19 cellular contexts compared by ENCODE assay signal in genomic region chr1:95006681-95007080, GRCh38.
DNase-seq lines count a peak whose midpoint lies in the region; TF ChIP-seq lines count a peak whose summit lies in the region.
"Had no signal": no experiment of that assay in that cellular context is flagged by ENCODE, and none has a peak within 500 bp of the region (broad histone marks: within the 10 kb centered on the region; RNA-seq: fewer than 3 reads in every experiment).

No MANE protein-coding gene starts in this region.

- H3F3A ChIP-seq in smooth muscle cell (ENCODE audit: low read depth), result peaks cover 35% of the 10 kb centered on the region

- no peak overlapping the region for H3K27ac Mint-ChIP-seq in activated naive CD8-positive, alpha-beta T cell treated with anti-CD3 and anti-CD28 coated beads for 36 hours
- H3K27ac Mint-ChIP-seq: activated CD8-positive, alpha-beta T cell treated with anti-CD3 and anti-CD28 coated beads for 36 hours; activated naive CD4-positive, alpha-beta T cell treated with anti-CD3 and anti-CD28 coated beads, Interleukin-2, amount 50 U/mL, for 72 hours; B cell; naive thymus-derived CD4-positive, alpha-beta T cell; T-cell had no signal

- no peaks in the 10 kb centered on the region for H3K4me1 Mint-ChIP-seq in activated naive CD8-positive, alpha-beta T cell treated with anti-CD3 and anti-CD28 coated beads for 36 hours
- H3K4me1 Mint-ChIP-seq: naive thymus-derived CD4-positive, alpha-beta T cell; T-cell had no signal

- no peak for TF ChIP-seq CTCF in smooth muscle cell (IDR thresholded peaks at IDR 0.05; ENCODE audit: borderline replicate concordance, insufficient read depth, poor library complexity, severe bottlenecking)
- no peak for TF ChIP-seq CTCF in GM20000 (IDR thresholded peaks at IDR 0.05; ENCODE audit: extremely low read depth, missing control alignments)

- no peaks in the 10 kb centered on the region for H3K79me2 ChIP-seq in smooth muscle cell (ENCODE audit: low read depth)

- H3K4me2 ChIP-seq in smooth muscle cell, result peak overlapping the region; percentile 50

- H3K27me3 Mint-ChIP-seq in activated naive CD8-positive, alpha-beta T cell treated with anti-CD3 and anti-CD28 coated beads for 36 hours, result no peaks in the 10 kb centered on the region
- H3K27me3 Mint-ChIP-seq: activated CD8-positive, alpha-beta T cell treated with anti-CD3 and anti-CD28 coated beads for 36 hours; B cell; T-cell had no signal

- no peaks in the 10 kb centered on the region for H4K20me1 ChIP-seq in smooth muscle cell (ENCODE audit: low read depth)

- H3K9ac ChIP-seq in smooth muscle cell (ENCODE audit: low read depth), result no peak overlapping the region

- no peaks in the 10 kb centered on the region for H3K36me3 ChIP-seq in smooth muscle cell (ENCODE audit: low read depth)

- H3K27ac ChIP-seq in cingulate gyrus (ENCODE audit: low read depth, low read length) (peak overlapping the region; percentile 52), smooth muscle cell (ENCODE audit: low read depth) (peak overlapping the region; percentile 29)
- H3K27ac ChIP-seq: HL-60, RWPE1 had no signal

- H2AFZ ChIP-seq in smooth muscle cell (ENCODE audit: low read depth), result no peak overlapping the region

- peaks cover 4% of the 10 kb centered on the region for H3K36me3 Mint-ChIP-seq in activated naive CD8-positive, alpha-beta T cell treated with anti-CD3 and anti-CD28 coated beads for 36 hours
- H3K36me3 Mint-ChIP-seq: activated naive CD4-positive, alpha-beta T cell treated with anti-CD3 and anti-CD28 coated beads, Interleukin-2, amount 50 U/mL, for 72 hours had no signal

- peaks cover 16% of the 10 kb centered on the region for H3K4me1 ChIP-seq in smooth muscle cell (ENCODE audit: low read depth)

- no peaks in the 10 kb centered on the region for H3K27me3 ChIP-seq in smooth muscle cell (ENCODE audit: low read depth)
- H3K27me3 ChIP-seq: dorsolateral prefrontal cortex had no signal

- H3K9me3 Mint-ChIP-seq in activated naive CD8-positive, alpha-beta T cell treated with anti-CD3 and anti-CD28 coated beads for 36 hours, result no peaks in the 10 kb centered on the region
- H3K9me3 Mint-ChIP-seq: activated CD8-positive, alpha-beta T cell treated with anti-CD3 and anti-CD28 coated beads for 36 hours; activated naive CD4-positive, alpha-beta T cell treated with anti-CD3 and anti-CD28 coated beads, Interleukin-2, amount 50 U/mL, for 72 hours; activated T-cell treated with anti-CD3 and anti-CD28 coated beads, Interleukin-2, amount 50 U/mL, for 4 hours; naive thymus-derived CD4-positive, alpha-beta T cell; T-cell had no signal

- peak; percentile 41 for DNase-seq in HS-5 (ENCODE audit: low read depth)
- peak; percentile 65 for DNase-seq in NCI-H82 treated with DMSO at 0.1 percent for 48 hours (lab: John Stamatoyannopoulos, UW; ENCODE audit: unreplicated experiment)
- no peak for DNase-seq in smooth muscle cell (lab: John Stamatoyannopoulos, UW; ENCODE audit: unreplicated experiment)
- DNase-seq in GM20000 (ENCODE audit: low spot score), result no peak
- no peak for DNase-seq in activated naive CD8-positive, alpha-beta T cell treated with anti-CD3 and anti-CD28 coated beads for 36 hours
- no peak for DNase-seq in amygdala (lab: John Stamatoyannopoulos, UW)
- DNase-seq: activated CD8-positive, alpha-beta T cell treated with anti-CD3 and anti-CD28 coated beads for 36 hours; activated T-cell treated with anti-CD3 and anti-CD28 coated beads, Interleukin-2, amount 50 U/mL, for 4 hours; dorsolateral prefrontal cortex; H7; islet precursor cell; naive thymus-derived CD4-positive, alpha-beta T cell; NK-92 treated with Interleukin-12 subunit alpha and Interleukin-12 subunit beta, amount 100 ng/mL, for 24 hours; T-cell had no signal

- no peak overlapping the region for H3K4me3 ChIP-seq in smooth muscle cell
- H3K4me3 ChIP-seq: dorsolateral prefrontal cortex had no signal

- no peaks in the 10 kb centered on the region for H3K9me3 ChIP-seq in smooth muscle cell (replicated peaks; ENCODE audit: low read depth)

- no peak overlapping the region for H3K4me3 Mint-ChIP-seq in activated naive CD8-positive, alpha-beta T cell treated with anti-CD3 and anti-CD28 coated beads for 36 hours
- H3K4me3 Mint-ChIP-seq: activated CD8-positive, alpha-beta T cell treated with anti-CD3 and anti-CD28 coated beads for 36 hours; activated T-cell treated with anti-CD3 and anti-CD28 coated beads, Interleukin-2, amount 50 U/mL, for 4 hours; B cell; naive thymus-derived CD4-positive, alpha-beta T cell; T-cell had no signal

- 27% methylated on average over 4 of the region's 4 CpGs for WGBS in smooth muscle cell (ENCODE audit: low lambda C conversion rate)

Comparison
In these comparisons a context has a peak if more than half of its experiments do, and no peak if none do; other contexts are left out.
1. DNase-seq: peak in HS-5 (single experiment) and NCI-H82 treated with DMSO at 0.1 percent for 48 hours (single experiment); none in smooth muscle cell (single experiment), GM20000 (single experiment), activated naive CD8-positive, alpha-beta T cell treated with anti-CD3 and anti-CD28 coated beads for 36 hours (single experiment) and amygdala (0 of 56).